17 cellular contexts compared by ENCODE assay signal in genomic region chr17:40056379-40057005, GRCh38. TPM values are rescaled to one million over a fixed set of nuclear protein-coding genes. Genes with fewer than 3 reads are reported as not detected.
A peak's percentile ranks its signal among the peaks of the same experiment; 100 is the strongest.
DNase-seq lines count a peak whose midpoint lies in the region; ATAC-seq and TF ChIP-seq lines count a peak whose summit lies in the region.
"Had no signal": no experiment of that assay in that cellular context is flagged by ENCODE, and none has a peak within 500 bp of the region (broad histone marks: within the 10 kb centered on the region; RNA-seq: fewer than 3 reads in every experiment).

No MANE protein-coding gene starts in this region.

- in situ Hi-C loops in G401 (cut with HindIII; ENCODE audit: low sequenced_read_pairs), result loop anchor here (25.0 kb wide), 1 partner anchor 256 kb away; the partner anchor contains the start of gene RARA
- in situ Hi-C loops in GM13977 (cut with MboI; ENCODE audit: low pct_unique_long_range_greater_than_20kb, low sequenced_read_pairs, unreplicated experiment), result no loop called here

- H3K4me3 Mint-ChIP-seq in WTC11, result no peak overlapping the region
- H3K4me3 Mint-ChIP-seq in T-helper 2 cell treated with Interferon-gamma antibody and Interleukin-4, amounts not matched to agents 5 μg/mL and 100 μg/mL, for 36 hours, result no peak overlapping the region

- DNase-seq in G401 (ENCODE audit: low spot score), result peak; percentile 99
- peak; percentile 56 for DNase-seq in NCI-H2171 treated with DMSO at 0.1 percent for 48 hours (lab: John Stamatoyannopoulos, UW)
- peak; percentile 43 for DNase-seq in ecto neural progenitor cell (ENCODE audit: low spot score)
- DNase-seq in occipital lobe (lab: John Stamatoyannopoulos, UW), result peak; percentile 67
- DNase-seq in WTC11 (ENCODE audit: low spot score), result no peak
- no peak for DNase-seq in GM13977 (ENCODE audit: low spot score)
- no peak for DNase-seq in T-helper 2 cell treated with Interferon-gamma antibody and Interleukin-4, amounts not matched to agents 5 μg/mL and 100 μg/mL, for 36 hours (ENCODE audit: low spot score)
- DNase-seq: colonic mucosa, left cardiac atrium, NCI-H2107, sigmoid colon, stomach had no signal

- POLR2A ChIA-PET in WTC11 (lab: Charles Lee), result no interaction called here

- ATAC-seq in WTC11 (no peak), GM21786 (IDR thresholded peaks at IDR 0.05; ENCODE audit: unreplicated experiment) (no peak)

- CTCF ChIA-PET in WTC11 (lab: Charles Lee), result interaction anchor here (0.6 to 2.1 kb wide), 4 partner anchors 10 to 30 kb away, joined by 3 to 9 read pairs (median 4); no protein-coding TSS in a partner anchor

- H3K4me1 Mint-ChIP-seq in WTC11, result peaks cover 33% of the 10 kb centered on the region
- H3K4me1 Mint-ChIP-seq in T-helper 2 cell treated with Interferon-gamma antibody and Interleukin-4, amounts not matched to agents 5 μg/mL and 100 μg/mL, for 36 hours (ENCODE audit: low read depth), result peaks cover 13% of the 10 kb centered on the region

- no peaks in the 10 kb centered on the region for H3K9me3 Mint-ChIP-seq in WTC11
- no peaks in the 10 kb centered on the region for H3K9me3 Mint-ChIP-seq in T-helper 2 cell treated with Interferon-gamma antibody and Interleukin-4, amounts not matched to agents 5 μg/mL and 100 μg/mL, for 36 hours

- no peak overlapping the region for H3K27ac Mint-ChIP-seq in WTC11
- no peak overlapping the region for H3K27ac Mint-ChIP-seq in T-helper 2 cell treated with Interferon-gamma antibody and Interleukin-4, amounts not matched to agents 5 μg/mL and 100 μg/mL, for 36 hours

- TF ChIP-seq CTCF in WTC11 (IDR thresholded peaks at IDR 0.05), result no peak
- no peak for TF ChIP-seq CTCF in GM13977 (IDR thresholded peaks at IDR 0.05; ENCODE audit: extremely low read depth, insufficient read depth, missing control alignments)

- H3K27me3 Mint-ChIP-seq in WTC11 (ENCODE audit: low read depth), result peaks cover 9% of the 10 kb centered on the region
- peaks cover 13% of the 10 kb centered on the region for H3K27me3 Mint-ChIP-seq in T-helper 2 cell treated with Interferon-gamma antibody and Interleukin-4, amounts not matched to agents 5 μg/mL and 100 μg/mL, for 36 hours (ENCODE audit: low read depth)

- H3K36me3 Mint-ChIP-seq in WTC11, result peaks cover 18% of the 10 kb centered on the region
- H3K36me3 Mint-ChIP-seq in T-helper 2 cell treated with Interferon-gamma antibody and Interleukin-4, amounts not matched to agents 5 μg/mL and 100 μg/mL, for 36 hours (ENCODE audit: low read depth), result peaks cover 7% of the 10 kb centered on the region

TF ChIP-seq in WTC11, 78 proteins besides CTCF, POLR2A, EP300 and RAD21:
- no peak for TF ChIP-seq MYBL2 (CRISPR knock-in tag; IDR thresholded peaks at IDR 0.05)
- TF ChIP-seq NFYB (CRISPR knock-in tag; conservative IDR thresholded peaks at IDR 0.05; ENCODE audit: low read depth), result no peak
- no peak for TF ChIP-seq JUN (CRISPR knock-in tag; IDR thresholded peaks at IDR 0.05)
- no peak for TF ChIP-seq EMX1 (CRISPR knock-in tag; IDR thresholded peaks at IDR 0.05)
- TF ChIP-seq NR1H2 (CRISPR knock-in tag; IDR thresholded peaks at IDR 0.05), result no peak
- TF ChIP-seq USF2 (CRISPR knock-in tag; IDR thresholded peaks at IDR 0.05), result no peak
- TF ChIP-seq ATF1 (CRISPR knock-in tag; IDR thresholded peaks at IDR 0.05), result no peak
- no peak for TF ChIP-seq E2F5 (CRISPR knock-in tag; IDR thresholded peaks at IDR 0.05)
- no peak for TF ChIP-seq ATF6 (CRISPR knock-in tag; IDR thresholded peaks at IDR 0.05)
- TF ChIP-seq PRDM15 (CRISPR knock-in tag; IDR thresholded peaks at IDR 0.05), result no peak
- no peak for TF ChIP-seq ZNF138 (CRISPR knock-in tag; conservative IDR thresholded peaks at IDR 0.05)

RNA-seq across cellular contexts. Expression of gene MED24, which starts 2.3 kb away (rescaled TPM):
- total RNA-seq in G401 (2014; rRNA removed; shearing (Covaris generic)), result 70.0 and 90.8 TPM in 2 replicates
- 72.5 TPM for total RNA-seq in occipital lobe
- total RNA-seq in WTC11 (2021), result 95.5 to 107 TPM (median 103 TPM) in 3 replicates

RNA-seq across cellular contexts. Expression of gene THRA, which starts 6.3 kb away (rescaled TPM):
- total RNA-seq in G401 (2014; rRNA removed; shearing (Covaris generic)), result 11.8 and 18.4 TPM in 2 replicates
- total RNA-seq in occipital lobe (91.1 TPM), WTC11 (2021) (11.9 to 15.9 TPM (median 12.0 TPM) in 3 replicates)

RNA-seq across cellular contexts. Expression of gene CSF3, which starts 41.3 kb away (rescaled TPM):
- not detected in 2 replicates for total RNA-seq in G401 (2014; rRNA removed; shearing (Covaris generic))
- 0.16 TPM for total RNA-seq in occipital lobe
- not detected in 3 replicates for total RNA-seq in WTC11 (2021)
- total RNA-seq: H1, mononuclear cell, RPMI7951, urinary bladder had no signal

RNA-seq across cellular contexts. Expression of gene NR1D1, which starts 43.9 kb away (rescaled TPM):
- total RNA-seq in G401 (2014; rRNA removed; shearing (Covaris generic)), result 0.06 and 2.0 TPM in 2 replicates
- 0.78 TPM for total RNA-seq in occipital lobe
- total RNA-seq in WTC11 (2021), result 5.6 to 7.6 TPM (median 6.2 TPM) in 3 replicates

Comparison
In these comparisons a context has a peak if more than half of its experiments do, and no peak if none do; other contexts are left out.
1. DNase-seq: peak in G401 (single experiment), NCI-H2171 treated with DMSO at 0.1 percent for 48 hours (single experiment), ecto neural progenitor cell (single experiment) and occipital lobe (single experiment); none in WTC11 (single experiment), GM13977 (single experiment) and T-helper 2 cell treated with Interferon-gamma antibody and Interleukin-4, amounts not matched to agents 5 μg/mL and 100 μg/mL, for 36 hours (single experiment).